Comparison of ENCODE assay signal across 9 cellular contexts in the genomic region with DNA sequence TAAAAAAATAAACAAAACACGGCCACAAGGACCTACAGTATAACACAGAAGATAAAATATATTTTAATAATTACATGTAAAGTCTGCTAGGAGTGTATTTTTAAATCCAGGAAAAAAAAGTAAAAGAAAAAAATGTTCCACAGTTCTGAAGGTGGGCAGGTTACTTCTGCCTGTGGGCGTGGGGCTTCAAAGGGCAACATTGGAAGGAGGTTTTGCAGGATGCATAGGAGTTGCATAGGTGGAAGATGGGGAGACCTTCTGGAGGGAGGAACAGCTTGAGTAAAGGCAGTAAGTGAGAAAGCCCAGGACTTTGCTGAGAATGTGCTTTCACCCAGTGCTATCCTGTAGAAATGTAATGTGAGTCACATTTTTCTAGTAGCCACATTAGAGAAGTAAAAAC. TPM values are rescaled to one million over a fixed set of nuclear protein-coding genes. Genes with fewer than 3 reads are reported as not detected.
"Had no signal": no experiment of that assay in that cellular context is flagged by ENCODE, and none has a peak within 500 bp of the region (broad histone marks: within the 10 kb centered on the region; RNA-seq: fewer than 3 reads in every experiment).

No MANE protein-coding gene starts in this region.

- H3K36me3 Mint-ChIP-seq: IgD-negative memory B cell had no signal

- H3K9ac ChIP-seq: KMS-11 had no signal

- H3K9me3 Mint-ChIP-seq: H9, HFFc6 had no signal

- DNase-seq: GOT3, H9, HCEC 1CT, HFFc6 had no signal

- ATAC-seq: HepG2 had no signal

- H3K27ac Mint-ChIP-seq: HFFc6, IgD-negative memory B cell had no signal

- H3K4me2 ChIP-seq: KMS-11 had no signal

- H3K27ac ChIP-seq: HL-60, KMS-11 had no signal

- FAIRE-seq: H54, HepG2 had no signal

RNA-seq across cellular contexts. Expression of gene PLXNA4, which starts 37.5 kb away (rescaled TPM):
- polyA plus RNA-seq: IgD-negative memory B cell had no signal
